16 cellular contexts compared by ENCODE assay signal in genomic region chr7:45036317-45036716, GRCh38. TPM values are rescaled to one million over a fixed set of nuclear protein-coding genes. Genes with fewer than 3 reads are reported as not detected.
DNase-seq lines count a peak whose midpoint lies in the region; ATAC-seq, FAIRE-seq and TF ChIP-seq lines count a peak whose summit lies in the region.
"Had no signal": no experiment of that assay in that cellular context is flagged by ENCODE, and none has a peak within 500 bp of the region (broad histone marks: within the 10 kb centered on the region; RNA-seq: fewer than 3 reads in every experiment).

No MANE protein-coding gene starts in this region.

- intact Hi-C loops in naive thymus-derived CD4-positive, alpha-beta T cell (cut with micrococcal nuclease), result loop anchor here (1.0 kb wide), 2 partner anchors 9 to 100 kb away; no protein-coding TSS in a partner anchor
- intact Hi-C loops in pancreas (cut with DNase I), result no loop called here

- no peak for FAIRE-seq in pancreas (lab: Jason Lieb, UNC)
- FAIRE-seq: A204.1, endothelial cell of umbilical vein, H1 had no signal

- H3K4me1 ChIP-seq in H9 (ENCODE audit: insufficient read depth, low read length) (no peaks in the 10 kb centered on the region), pancreas (no peaks in the 10 kb centered on the region)
- H3K4me1 ChIP-seq in naive thymus-derived CD4-positive, alpha-beta T cell (ENCODE audit: control insufficient read depth in 2 of 2, insufficient read depth in 2 of 2, low read length in 2 of 2), result peaks cover 57 to 58% of the 10 kb centered on the region in 2 donors

- no peak for TF ChIP-seq CTCF in H9 (conservative IDR thresholded peaks at IDR 0.05)
- TF ChIP-seq CTCF in pancreas (IDR thresholded peaks at IDR 0.05), result no peak

- WGBS in H9 (ENCODE audit: extremely low coverage, insufficient read length, low lambda C conversion rate), result no CpG with 5 or more reads among the region's 3 CpGs
- 75 to 78% methylated on average over 3 of the region's 3 CpGs for WGBS in pancreas, 2 donors

- H3K27ac ChIP-seq in H9 (ENCODE audit: insufficient read length, low read depth, low read length), result no peak overlapping the region
- peak overlapping the region; percentile 61 for H3K27ac ChIP-seq in naive thymus-derived CD4-positive, alpha-beta T cell (ENCODE audit: low read depth, low read length)
- no peak overlapping the region for H3K27ac ChIP-seq in pancreas
- H3K27ac ChIP-seq: transverse colon had no signal

- H3K9me3 ChIP-seq in H9 (ENCODE audit: control insufficient read depth, low read depth, low read length) (no peaks in the 10 kb centered on the region), pancreas (no peaks in the 10 kb centered on the region)
- H3K9me3 ChIP-seq in naive thymus-derived CD4-positive, alpha-beta T cell (ENCODE audit: control insufficient read depth in 2 of 3, low read length in 3 of 3), result no peaks in the 10 kb centered on the region
- H3K9me3 ChIP-seq: transverse colon had no signal

- peaks cover 37 to 38% of the 10 kb centered on the region in 2 experiments for H3K4me1 Mint-ChIP-seq in H9
- peaks cover 63 to 88% (median 83%) of the 10 kb centered on the region in 7 donors for H3K4me1 Mint-ChIP-seq in naive thymus-derived CD4-positive, alpha-beta T cell

- no peaks in the 10 kb centered on the region for H3K9me3 Mint-ChIP-seq in H9
- no peaks in the 10 kb centered on the region for H3K9me3 Mint-ChIP-seq in activated naive CD4-positive, alpha-beta T cell treated with anti-CD3 and anti-CD28 coated beads, Interleukin-2, amount 50 U/mL, for 72 hours
- no peaks in the 10 kb centered on the region for H3K9me3 Mint-ChIP-seq in naive thymus-derived CD4-positive, alpha-beta T cell

- H4K20me1 ChIP-seq in H9 (ENCODE audit: control insufficient read depth, insufficient read depth, insufficient read length), result no peaks in the 10 kb centered on the region

- H3K4me3 Mint-ChIP-seq in H9, result no peak overlapping the region
- H3K4me3 Mint-ChIP-seq in naive thymus-derived CD4-positive, alpha-beta T cell, result peak overlapping the region; percentile 78 to 93 (median 82)

- H2BK15ac ChIP-seq in H9 (ENCODE audit: low read depth, low read length), result no peak overlapping the region

- no peak overlapping the region for H3K23ac ChIP-seq in H9 (ENCODE audit: insufficient read length, low read depth, low read length)

- POLR2A ChIA-PET in naive thymus-derived CD4-positive, alpha-beta T cell (lab: Charles Lee), result interaction anchor here (0.6 to 13.7 kb wide), 15 partner anchors 9 to 238 kb away, joined by 3 to 348 read pairs (median 5); partner anchors contain the start of genes CCM2 and MYO1G

- H3K36me3 Mint-ChIP-seq in H9 (ENCODE audit: insufficient read depth in 1 of 3, low read depth in 3 of 3), result peaks cover 8 to 25% (median 25%) of the 10 kb centered on the region in 3 experiments; a peak in 5 of 7 replicates
- H3K36me3 Mint-ChIP-seq in activated naive CD4-positive, alpha-beta T cell treated with anti-CD3 and anti-CD28 coated beads, Interleukin-2, amount 50 U/mL, for 72 hours, result peaks cover 31 to 35% of the 10 kb centered on the region in 2 donors
- peaks cover 11 to 50% (median 43%) of the 10 kb centered on the region in 5 donors for H3K36me3 Mint-ChIP-seq in naive thymus-derived CD4-positive, alpha-beta T cell

- no peaks in the 10 kb centered on the region for H3K23me2 ChIP-seq in H9 (ENCODE audit: insufficient read length, low read depth, low read length, poor library complexity, severe bottlenecking)

- no peaks in the 10 kb centered on the region for H3K79me2 ChIP-seq in H9 (ENCODE audit: insufficient read depth, low read length)

- no peak overlapping the region for H3K56ac ChIP-seq in H9 (ENCODE audit: insufficient read length, low read depth, low read length)

- H3K27me3 ChIP-seq in H9 (ENCODE audit: insufficient read depth, low read length) (no peaks in the 10 kb centered on the region), pancreas (no peaks in the 10 kb centered on the region)
- H3K27me3 ChIP-seq in naive thymus-derived CD4-positive, alpha-beta T cell (ENCODE audit: control insufficient read depth in 2 of 2, insufficient read depth in 2 of 2, low read length in 2 of 2), result no peaks in the 10 kb centered on the region
- H3K27me3 ChIP-seq: transverse colon had no signal

- H3K4ac ChIP-seq in H9 (ENCODE audit: low read depth, low read length), result no peak overlapping the region

- no peak overlapping the region for H2AK5ac ChIP-seq in H9 (ENCODE audit: insufficient read length, low read length)

- no peak overlapping the region for H4K91ac ChIP-seq in H9 (ENCODE audit: insufficient read length, low read depth, low read length)

- H2BK5ac ChIP-seq in H9 (ENCODE audit: insufficient read length, low read length), result no peak overlapping the region

- no peak overlapping the region for H3K4me2 ChIP-seq in H9 (ENCODE audit: insufficient read depth, insufficient read length, low read length)

- no peak overlapping the region for H3K9ac ChIP-seq in H9 (ENCODE audit: extremely low read depth, insufficient read length, low read length)

- H3T11ph ChIP-seq in H9 (ENCODE audit: low read length), result no peak overlapping the region

- no peak overlapping the region for H3K18ac ChIP-seq in H9 (ENCODE audit: insufficient read length, low read depth, low read length)

- H2BK20ac ChIP-seq in H9 (ENCODE audit: low read depth, low read length, poor library complexity, severe bottlenecking), result no peak overlapping the region

- H3K14ac ChIP-seq in H9 (ENCODE audit: insufficient read depth, low read length), result no peak overlapping the region

- H3K27me3 Mint-ChIP-seq in H9 (ENCODE audit: low read depth), result no peaks in the 10 kb centered on the region
- H3K27me3 Mint-ChIP-seq in naive thymus-derived CD4-positive, alpha-beta T cell, result no peaks in the 10 kb centered on the region

- H3K4me3 ChIP-seq in naive thymus-derived CD4-positive, alpha-beta T cell (ENCODE audit: low read length), result peak overlapping the region; percentile 31
- no peak overlapping the region for H3K4me3 ChIP-seq in pancreas
- H3K4me3 ChIP-seq: transverse colon had no signal

- H4K8ac ChIP-seq in H9 (replicated peaks; ENCODE audit: insufficient read length, low read depth, low read length), result no peak overlapping the region

- H2BK12ac ChIP-seq in H9 (ENCODE audit: insufficient read length, low read depth, low read length), result no peak overlapping the region

- no peak overlapping the region for H2AFZ ChIP-seq in H9 (ENCODE audit: low read length)

- no peak overlapping the region for H4K5ac ChIP-seq in H9 (ENCODE audit: insufficient read length, low read depth, low read length)

- H3K36me3 ChIP-seq in naive thymus-derived CD4-positive, alpha-beta T cell (ENCODE audit: control insufficient read depth in 2 of 3, insufficient read depth in 3 of 3, low read length in 3 of 3), result peaks cover 17 to 46% (median 21%) of the 10 kb centered on the region in 3 experiments
- peaks cover 0 to 9% (median 0%) of the 10 kb centered on the region in 3 donors for H3K36me3 ChIP-seq in pancreas

- CTCF ChIA-PET in naive thymus-derived CD4-positive, alpha-beta T cell (lab: Charles Lee), result interaction anchor here (0.7 to 4.3 kb wide), 4 partner anchors 15 to 62 kb away, joined by 3 to 25 read pairs (median 8); no protein-coding TSS in a partner anchor

- ATAC-seq in activated naive CD4-positive, alpha-beta T cell treated with anti-CD3 and anti-CD28 coated beads, Interleukin-2, amount 50 U/mL, for 72 hours, result peak in 1 of 2 donors; percentile 18
- ATAC-seq in naive thymus-derived CD4-positive, alpha-beta T cell, result no peak
- ATAC-seq in pancreas, result no peak
- ATAC-seq in GM19351 (IDR thresholded peaks at IDR 0.05; ENCODE audit: unreplicated experiment), result no peak
- no peak for ATAC-seq in HG03108 (IDR thresholded peaks at IDR 0.05; ENCODE audit: unreplicated experiment)
- ATAC-seq: PC-3, right cardiac atrium had no signal

- DNase-seq in NCI-H2029 treated with DMSO at 0.1 percent for 48 hours (lab: John Stamatoyannopoulos, UW), result peak; percentile 3
- no peak for DNase-seq in NCI-H2029 (lab: John Stamatoyannopoulos, UW)
- DNase-seq in H9, result no peak
- DNase-seq in activated naive CD4-positive, alpha-beta T cell treated with anti-CD3 and anti-CD28 coated beads, Interleukin-2, amount 50 U/mL, for 72 hours (ENCODE audit: low spot score in 2 of 2), result no peak
- no peak for DNase-seq in naive thymus-derived CD4-positive, alpha-beta T cell
- DNase-seq in pancreas, result no peak
- DNase-seq: mesendoderm, NCI-H1436, PC-3, right cardiac atrium, transverse colon had no signal

- H3K79me1 ChIP-seq in H9 (ENCODE audit: insufficient read depth, low read depth, low read length, poor library complexity, severe bottlenecking), result no peaks in the 10 kb centered on the region

- H3K27ac Mint-ChIP-seq in H9, result peak overlapping the region in 2 of 3 experiments; percentile 25 to 63; a peak in 4 of 7 replicates
- H3K27ac Mint-ChIP-seq in activated naive CD4-positive, alpha-beta T cell treated with anti-CD3 and anti-CD28 coated beads, Interleukin-2, amount 50 U/mL, for 72 hours, result peak overlapping the region; percentile 80 to 88
- H3K27ac Mint-ChIP-seq in naive thymus-derived CD4-positive, alpha-beta T cell, result peak overlapping the region; percentile 67 to 94 (median 86)

- no peak overlapping the region for H2BK120ac ChIP-seq in H9 (ENCODE audit: low read depth, low read length, poor library complexity, severe bottlenecking)

RNA-seq across cellular contexts. Expression of gene CCM2, which starts 36.3 kb away (rescaled TPM):
- total RNA-seq in H9 (2021) (30.4 and 30.5 TPM in 2 replicates), pancreas (10 to 100 TPM; 13.4 to 19.5 (median 14.8) TPM)
- total RNA-seq in activated naive CD4-positive, alpha-beta T cell treated with anti-CD3 and anti-CD28 coated beads, Interleukin-2, amount 50 U/mL, for 72 hours, result 100 to 1,000 TPM in 1 of 2 donors, 10 to 100 TPM in 1; 79.2 to 130 TPM
- total RNA-seq in naive thymus-derived CD4-positive, alpha-beta T cell, result 100 to 1,000 TPM in 3 of 5 experiments, 10 to 100 TPM in 2; 80.4 to 200 (median 119) TPM
- polyA plus RNA-seq in naive thymus-derived CD4-positive, alpha-beta T cell, result 100 to 1,000 TPM in 1 of 2 donors, 10 to 100 TPM in 1; 75.9 to 123 TPM
- 10 to 100 TPM; 33.5 to 33.7 TPM for polyA plus RNA-seq in pancreas

RNA-seq across cellular contexts. Expression of gene NACAD, which starts 52.5 kb away (rescaled TPM):
- total RNA-seq in H9 (2021) (6.4 and 8.0 TPM in 2 replicates), pancreas (1 to 10 TPM in 4 of 6 donors, under 1 TPM in 2; 0.31 to 1.9 (median 1.2) TPM)
- under 1 TPM; 0.09 to 0.19 TPM for total RNA-seq in activated naive CD4-positive, alpha-beta T cell treated with anti-CD3 and anti-CD28 coated beads, Interleukin-2, amount 50 U/mL, for 72 hours
- under 1 TPM in 1 of 5 experiments, not detected in 4; 0.15 TPM for total RNA-seq in naive thymus-derived CD4-positive, alpha-beta T cell
- polyA plus RNA-seq in naive thymus-derived CD4-positive, alpha-beta T cell, result under 1 TPM in 1 of 2 donors, not detected in 1; 0.08 TPM
- polyA plus RNA-seq in pancreas, result 1 to 10 TPM; 1.0 to 3.5 TPM

RNA-seq across cellular contexts. Expression of gene MYO1G, which starts 57.5 kb away (rescaled TPM):
- total RNA-seq in H9 (2021), result 0.55 and 0.57 TPM in 2 replicates
- total RNA-seq in activated naive CD4-positive, alpha-beta T cell treated with anti-CD3 and anti-CD28 coated beads, Interleukin-2, amount 50 U/mL, for 72 hours, result 100 to 1,000 TPM; 361 to 532 TPM
- 100 to 1,000 TPM in 3 of 5 experiments, 10 to 100 TPM in 2; 29.2 to 385 (median 107) TPM for total RNA-seq in naive thymus-derived CD4-positive, alpha-beta T cell
- polyA plus RNA-seq in naive thymus-derived CD4-positive, alpha-beta T cell, result 10 to 100 TPM; 51.1 to 76.0 TPM
- total RNA-seq in pancreas, result 1 to 10 TPM in 4 of 6 donors, under 1 TPM in 2; 0.28 to 3.1 (median 1.1) TPM
- polyA plus RNA-seq in pancreas, result 1 to 10 TPM; 1.1 to 1.5 TPM
- polyA plus RNA-seq: endothelial cell of umbilical vein had no signal

Comparison
In these comparisons a context has a peak if more than half of its experiments do, and no peak if none do; other contexts are left out.
1. H3K4me3 Mint-ChIP-seq: peak in naive thymus-derived CD4-positive, alpha-beta T cell (10 of 10); none in H9 (0 of 2).
2. RNA of gene MYO1G, which starts 57.5 kb away (total RNA-seq): 361 to 532 TPM in activated naive CD4-positive, alpha-beta T cell treated with anti-CD3 and anti-CD28 coated beads, Interleukin-2, amount 50 U/mL, for 72 hours and 29.2 to 385 TPM in naive thymus-derived CD4-positive, alpha-beta T cell; 0.28 to 3.1 TPM in pancreas and 0.55 to 0.57 TPM in H9; every median in the first group is over 4 times any median in the second.
3. intact Hi-C loops: an anchor here in naive thymus-derived CD4-positive, alpha-beta T cell (1.0 kb wide); none called in pancreas.
4. Peak in every context shown above with its lines, with median percentiles within 50 percentile points of each other: H3K27ac Mint-ChIP-seq.